11 cellular contexts compared by ENCODE assay signal in genomic region chr6:154410215-154410614, GRCh38. TPM values are rescaled to one million over a fixed set of nuclear protein-coding genes. Genes with fewer than 3 reads are reported as not detected.
A peak's percentile ranks its signal among the peaks of the same experiment; 100 is the strongest.
DNase-seq lines count a peak whose midpoint lies in the region; ATAC-seq and TF ChIP-seq lines count a peak whose summit lies in the region.
"Had no signal": no experiment of that assay in that cellular context is flagged by ENCODE, and none has a peak within 500 bp of the region (broad histone marks: within the 10 kb centered on the region; RNA-seq: fewer than 3 reads in every experiment).

No MANE protein-coding gene starts in this region.

- H3K4me3 ChIP-seq in heart left ventricle, result peak overlapping the region in 1 of 12 donors; percentile 0
- H3K4me3 ChIP-seq in psoas muscle, result peak overlapping the region; percentile 29
- H3K4me3 ChIP-seq: BLaER1 treated with 17β-estradiol and CSF1 and Interleukin-3, amounts not matched to agents 10 nM and 100 nM had no signal

- H3K36me3 Mint-ChIP-seq in WTC11, result peaks cover 8% of the 10 kb centered on the region
- H3K36me3 Mint-ChIP-seq: activated naive CD8-positive, alpha-beta T cell treated with anti-CD3 and anti-CD28 coated beads for 36 hours had no signal

- TF ChIP-seq CTCF in WTC11 (IDR thresholded peaks at IDR 0.05) (no peak), heart left ventricle (IDR thresholded peaks at IDR 0.05) (no peak), psoas muscle (IDR thresholded peaks at IDR 0.05) (no peak)

- CTCF ChIA-PET in WTC11 (lab: Charles Lee), result no interaction called here

- H3K36me3 ChIP-seq in heart left ventricle (peaks cover 0 to 33% (median 3%) of the 10 kb centered on the region in 9 donors), psoas muscle (ENCODE audit: insufficient read depth in 1 of 2, low read depth in 1 of 2) (peaks cover 2 to 7% of the 10 kb centered on the region in 2 donors)

- H3K27me3 Mint-ChIP-seq in WTC11 (ENCODE audit: low read depth), result no peaks in the 10 kb centered on the region

- H3K27me3 ChIP-seq in heart left ventricle (no peaks in the 10 kb centered on the region), psoas muscle (ENCODE audit: insufficient read depth in 3 of 3, low read length in 2 of 3) (no peaks in the 10 kb centered on the region)
- H3K27me3 ChIP-seq: BLaER1 treated with 17β-estradiol and CSF1 and Interleukin-3, amounts not matched to agents 10 nM and 100 nM had no signal

- H3K9me3 Mint-ChIP-seq in WTC11, result no peaks in the 10 kb centered on the region
- H3K9me3 Mint-ChIP-seq: activated naive CD8-positive, alpha-beta T cell treated with anti-CD3 and anti-CD28 coated beads for 36 hours had no signal

- WGBS in heart left ventricle, 4 donors, result 33 to 39% (median 36%) methylated on average over 6 of the region's 6 CpGs
- WGBS in psoas muscle, 3 donors, result 18 to 31% (median 20%) methylated on average over 6 of the region's 6 CpGs

- POLR2A ChIA-PET in WTC11 (lab: Charles Lee), result no interaction called here

- no peaks in the 10 kb centered on the region for H3K9me3 ChIP-seq in heart left ventricle
- no peaks in the 10 kb centered on the region for H3K9me3 ChIP-seq in psoas muscle

- peak overlapping the region; percentile 87 for H3K27ac Mint-ChIP-seq in WTC11
- H3K27ac Mint-ChIP-seq: activated naive CD8-positive, alpha-beta T cell treated with anti-CD3 and anti-CD28 coated beads for 36 hours had no signal

- DNase-seq in Daoy (ENCODE audit: low read depth) (peak; percentile 32), WTC11 (ENCODE audit: low spot score) (no peak), heart left ventricle (no peak), psoas muscle (no peak), DMS153 (lab: John Stamatoyannopoulos, UW) (no peak), Kasumi-1 (lab: John Stamatoyannopoulos, UW) (no peak), SIG-M5 treated with dmso at 0.1 percent for 504 hours (lab: John Stamatoyannopoulos, UW; ENCODE audit: unreplicated experiment) (no peak)
- DNase-seq: activated CD4-positive, alpha-beta T cell treated with anti-CD3 and anti-CD28 coated beads for 1 hour; activated naive CD8-positive, alpha-beta T cell treated with anti-CD3 and anti-CD28 coated beads for 36 hours had no signal

- H3K27ac ChIP-seq in heart left ventricle (peak overlapping the region; percentile 57 to 88 (median 85)), psoas muscle (peak overlapping the region; percentile 83)
- H3K27ac ChIP-seq: BLaER1 treated with 17β-estradiol and CSF1 and Interleukin-3, amounts not matched to agents 10 nM and 100 nM had no signal

- peaks cover 19% of the 10 kb centered on the region for H3K4me1 Mint-ChIP-seq in WTC11
- H3K4me1 Mint-ChIP-seq: activated naive CD8-positive, alpha-beta T cell treated with anti-CD3 and anti-CD28 coated beads for 36 hours had no signal

- ATAC-seq in WTC11 (no peak), heart left ventricle (peak in 3 of 4 donors; percentile 6 to 26 (median 24)), psoas muscle (peak; percentile 29 to 39 (median 33)), HG03097 (IDR thresholded peaks at IDR 0.05; ENCODE audit: low FRiP score, unreplicated experiment) (no peak)

- intact Hi-C loops in heart left ventricle (cut with DNase I) (no loop called here), psoas muscle (cut with DNase I) (no loop called here)

- TF ChIP-seq POLR2A in heart left ventricle (IDR thresholded peaks at IDR 0.05), result no peak

- H3K4me1 ChIP-seq in heart left ventricle (peaks cover 0 to 41% (median 21%) of the 10 kb centered on the region in 12 donors), psoas muscle (peaks cover 33% of the 10 kb centered on the region)

- peak overlapping the region; percentile 18; the same call in 1 of the 2 replicates for H3K4me3 Mint-ChIP-seq in WTC11
- H3K4me3 Mint-ChIP-seq: activated naive CD8-positive, alpha-beta T cell treated with anti-CD3 and anti-CD28 coated beads for 36 hours had no signal

TF ChIP-seq in WTC11, 78 proteins besides CTCF, POLR2A, EP300 and RAD21 (continues in another document):
- TF ChIP-seq NR1H2 (CRISPR knock-in tag; IDR thresholded peaks at IDR 0.05) (no peak), ZNF671 (CRISPR knock-in tag; IDR thresholded peaks at IDR 0.05) (no peak), TEAD1 (CRISPR knock-in tag; IDR thresholded peaks at IDR 0.05) (no peak), JUN (CRISPR knock-in tag; IDR thresholded peaks at IDR 0.05) (no peak), RORB (CRISPR knock-in tag; IDR thresholded peaks at IDR 0.05) (no peak), SP1 (CRISPR knock-in tag; conservative IDR thresholded peaks at IDR 0.05) (no peak), GABPB1 (CRISPR knock-in tag; IDR thresholded peaks at IDR 0.05) (no peak), ZNF396 (CRISPR knock-in tag; IDR thresholded peaks at IDR 0.05; ENCODE audit: borderline replicate concordance) (no peak), ZNF423 (CRISPR knock-in tag; IDR thresholded peaks at IDR 0.05) (no peak), ELF4 (CRISPR knock-in tag; IDR thresholded peaks at IDR 0.05; ENCODE audit: low read depth) (no peak), E2F5 (CRISPR knock-in tag; IDR thresholded peaks at IDR 0.05) (no peak), ZNF532 (CRISPR knock-in tag; IDR thresholded peaks at IDR 0.05; ENCODE audit: borderline replicate concordance) (no peak), JAZF1 (CRISPR knock-in tag; IDR thresholded peaks at IDR 0.05) (no peak), NFYB (CRISPR knock-in tag; conservative IDR thresholded peaks at IDR 0.05; ENCODE audit: low read depth) (no peak), SMAD3 (CRISPR knock-in tag; IDR thresholded peaks at IDR 0.05; ENCODE audit: borderline replicate concordance) (no peak)
- TF ChIP-seq, protein P1, sequence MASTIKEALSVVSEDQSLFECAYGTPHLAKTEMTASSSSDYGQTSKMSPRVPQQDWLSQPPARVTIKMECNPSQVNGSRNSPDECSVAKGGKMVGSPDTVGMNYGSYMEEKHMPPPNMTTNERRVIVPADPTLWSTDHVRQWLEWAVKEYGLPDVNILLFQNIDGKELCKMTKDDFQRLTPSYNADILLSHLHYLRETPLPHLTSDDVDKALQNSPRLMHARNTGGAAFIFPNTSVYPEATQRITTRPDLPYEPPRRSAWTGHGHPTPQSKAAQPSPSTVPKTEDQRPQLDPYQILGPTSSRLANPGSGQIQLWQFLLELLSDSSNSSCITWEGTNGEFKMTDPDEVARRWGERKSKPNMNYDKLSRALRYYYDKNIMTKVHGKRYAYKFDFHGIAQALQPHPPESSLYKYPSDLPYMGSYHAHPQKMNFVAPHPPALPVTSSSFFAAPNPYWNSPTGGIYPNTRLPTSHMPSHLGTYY (CRISPR knock-in tag; IDR thresholded peaks at IDR 0.05), result no peak
- TF ChIP-seq, protein P2, sequence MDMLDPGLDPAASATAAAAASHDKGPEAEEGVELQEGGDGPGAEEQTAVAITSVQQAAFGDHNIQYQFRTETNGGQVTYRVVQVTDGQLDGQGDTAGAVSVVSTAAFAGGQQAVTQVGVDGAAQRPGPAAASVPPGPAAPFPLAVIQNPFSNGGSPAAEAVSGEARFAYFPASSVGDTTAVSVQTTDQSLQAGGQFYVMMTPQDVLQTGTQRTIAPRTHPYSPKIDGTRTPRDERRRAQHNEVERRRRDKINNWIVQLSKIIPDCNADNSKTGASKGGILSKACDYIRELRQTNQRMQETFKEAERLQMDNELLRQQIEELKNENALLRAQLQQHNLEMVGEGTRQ (CRISPR knock-in tag; IDR thresholded peaks at IDR 0.05), result no peak

RNA-seq across cellular contexts. Expression of gene IPCEF1, which starts 53.6 kb away (rescaled TPM):
- 1.5 TPM in 1 of 2 replicates, not detected in the other for total RNA-seq in Daoy (2014; rRNA removed; shearing (Covaris generic))
- 0.25 to 1.3 TPM (median 1.2 TPM) in 3 replicates for total RNA-seq in WTC11 (2021)
- total RNA-seq in heart left ventricle, result 1 to 10 TPM in 4 of 9 donors, under 1 TPM in 5; 0.25 to 4.1 (median 0.86) TPM
- under 1 TPM; 0.10 to 0.11 TPM for polyA plus RNA-seq in heart left ventricle
- under 1 TPM; 0.24 to 0.46 (median 0.37) TPM for total RNA-seq in psoas muscle
- under 1 TPM; 0.03 to 0.17 (median 0.08) TPM for polyA plus RNA-seq in psoas muscle

Comparison
In these comparisons a context has a peak if more than half of its experiments do, and no peak if none do; other contexts are left out.
1. ATAC-seq: peak in heart left ventricle (3 of 4) and psoas muscle (4 of 4); none in WTC11 (single experiment) and HG03097 (single experiment).